ENCODE assay signal across 13 cellular contexts in the genomic region with DNA sequence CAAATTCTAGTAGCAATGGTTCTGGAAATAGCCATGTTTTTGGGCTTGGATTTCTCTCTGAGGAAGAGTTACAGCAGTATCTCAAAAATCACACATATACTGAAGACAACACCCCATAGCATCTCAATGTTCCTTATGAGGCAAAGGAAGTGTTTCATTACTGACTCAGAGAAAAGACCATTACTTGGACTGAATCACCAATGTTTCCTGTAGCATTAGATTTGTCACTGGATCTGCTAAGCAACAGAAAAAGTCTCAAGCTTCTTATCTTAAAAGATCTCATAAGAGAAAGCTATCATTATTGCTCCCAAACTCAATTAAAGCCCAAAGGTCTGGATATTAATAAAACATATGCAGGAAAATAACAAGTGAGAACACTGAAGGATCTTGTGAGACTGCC.
DNase-seq lines count a peak whose midpoint lies in the region; ATAC-seq and TF ChIP-seq lines count a peak whose summit lies in the region.
"Had no signal": no experiment of that assay in that cellular context is flagged by ENCODE, and none has a peak within 500 bp of the region (broad histone marks: within the 10 kb centered on the region; RNA-seq: fewer than 3 reads in every experiment).

No MANE protein-coding gene starts in this region.

- no peaks in the 10 kb centered on the region for H3K9me2 ChIP-seq in SK-N-SH

- H3K9ac ChIP-seq in SK-N-SH (peak overlapping the region; percentile 79), smooth muscle cell (ENCODE audit: low read depth) (peak overlapping the region; percentile 73)

- no peaks in the 10 kb centered on the region for H3K9me3 Mint-ChIP-seq in activated CD4-positive, alpha-beta T cell treated with anti-CD3 and anti-CD28 coated beads for 36 hours (ENCODE audit: low read depth)

- TF ChIP-seq RAD21 in SK-N-SH (IDR thresholded peaks at IDR 0.05; ENCODE audit: low read length): no peak

- H4K20me1 ChIP-seq in SK-N-SH (ENCODE audit: insufficient read depth): no peaks in the 10 kb centered on the region
- no peaks in the 10 kb centered on the region for H4K20me1 ChIP-seq in smooth muscle cell (ENCODE audit: low read depth)

- no peak overlapping the region for H3K4me3 ChIP-seq in SK-N-SH (ENCODE audit: low read depth in 2 of 2, low read length in 1 of 2)
- no peak overlapping the region for H3K4me3 ChIP-seq in fibroblast of mammary gland (ENCODE audit: control insufficient read depth, low read depth, low read length)
- H3K4me3 ChIP-seq in smooth muscle cell: no peak overlapping the region
- H3K4me3 ChIP-seq: tibial nerve had no signal

- H3F3A ChIP-seq in SK-N-SH (replicated peaks; ENCODE audit: insufficient read depth) (peaks cover 47% of the 10 kb centered on the region), smooth muscle cell (ENCODE audit: low read depth) (peaks cover 9% of the 10 kb centered on the region)

- H3K4me2 ChIP-seq in SK-N-SH: peak overlapping the region; percentile 43; the same call in 1 of the 2 replicates
- H3K4me2 ChIP-seq in smooth muscle cell: peak overlapping the region; percentile 51

- H2AFZ ChIP-seq in SK-N-SH (ENCODE audit: low read depth): no peak overlapping the region; the same call in 1 of the 2 replicates
- H2AFZ ChIP-seq in smooth muscle cell (ENCODE audit: low read depth): peak overlapping the region; percentile 47

- H3K27me3 ChIP-seq in SK-N-SH (ENCODE audit: insufficient read depth) (no peaks in the 10 kb centered on the region), smooth muscle cell (ENCODE audit: low read depth) (no peaks in the 10 kb centered on the region)
- H3K27me3 ChIP-seq: tibial nerve had no signal

- intact Hi-C loops in activated CD4-positive, alpha-beta T cell treated with anti-CD3 and anti-CD28 coated beads for 36 hours (cut with DNase I, micrococcal nuclease): no loop called here
- intact Hi-C loops in posterior cingulate gyrus (cut with DNase I): no loop called here

- POLR2A ChIA-PET in activated CD4-positive, alpha-beta T cell treated with anti-CD3 and anti-CD28 coated beads for 36 hours (lab: Charles Lee): no interaction called here
- POLR2A ChIA-PET in SK-N-SH (lab: Yijun Ruan, JAX): no interaction called here

- H3K27me3 Mint-ChIP-seq in activated CD4-positive, alpha-beta T cell treated with anti-CD3 and anti-CD28 coated beads for 36 hours: peaks cover 3% of the 10 kb centered on the region

- no peak for DNase-seq in activated CD4-positive, alpha-beta T cell treated with anti-CD3 and anti-CD28 coated beads for 36 hours
- no peak for DNase-seq in activated CD4-positive, alpha-beta T cell treated with anti-CD3 and anti-CD28 coated beads for 48 hours
- no peak for DNase-seq in SK-N-SH
- DNase-seq in fibroblast of mammary gland (ENCODE audit: low read depth): peak; percentile 95
- no peak for DNase-seq in smooth muscle cell (lab: John Stamatoyannopoulos, UW; ENCODE audit: unreplicated experiment)
- no peak for DNase-seq in posterior cingulate gyrus
- DNase-seq in stimulated activated naive CD4-positive, alpha-beta T cell (lab: John Stamatoyannopoulos, UW): no peak
- DNase-seq: anterior cingulate cortex, DMS53, KG1 had no signal

- H3K27ac ChIP-seq in SK-N-SH (ENCODE audit: low read depth in 2 of 2, low read length in 1 of 2): peak overlapping the region; percentile 64 to 99; a peak in 3 of 4 replicates
- peak overlapping the region; percentile 96 for H3K27ac ChIP-seq in smooth muscle cell (ENCODE audit: low read depth)
- H3K27ac ChIP-seq: 22Rv1, tibial nerve had no signal

- peaks cover 3 to 59% of the 10 kb centered on the region in 2 experiments for H3K36me3 ChIP-seq in SK-N-SH (replicated peaks in 1 of 2; ENCODE audit: control insufficient read depth in 1 of 2, insufficient read depth in 2 of 2, low read length in 1 of 2)
- H3K36me3 ChIP-seq in smooth muscle cell (ENCODE audit: low read depth): peaks cover 5% of the 10 kb centered on the region
- H3K36me3 ChIP-seq: tibial nerve had no signal

- H3K79me2 ChIP-seq in SK-N-SH (ENCODE audit: insufficient read depth): peaks cover 34% of the 10 kb centered on the region
- H3K79me2 ChIP-seq in smooth muscle cell (ENCODE audit: low read depth): no peaks in the 10 kb centered on the region

- TF ChIP-seq CTCF in SK-N-SH (IDR thresholded peaks at IDR 0.05) (no peak), fibroblast of mammary gland (conservative IDR thresholded peaks at IDR 0.05; ENCODE audit: control insufficient read depth, insufficient read depth, low read depth, low read length) (no peak), smooth muscle cell (IDR thresholded peaks at IDR 0.05; ENCODE audit: borderline replicate concordance, insufficient read depth, poor library complexity, severe bottlenecking) (no peak)

- peaks cover 3% of the 10 kb centered on the region for H3K4me1 Mint-ChIP-seq in activated CD4-positive, alpha-beta T cell treated with anti-CD3 and anti-CD28 coated beads for 36 hours

- H3K9me3 ChIP-seq in SK-N-SH (no peaks in the 10 kb centered on the region), smooth muscle cell (replicated peaks; ENCODE audit: low read depth) (no peaks in the 10 kb centered on the region)
- H3K9me3 ChIP-seq: tibial nerve had no signal

- H3K4me1 ChIP-seq in SK-N-SH (ENCODE audit: control insufficient read depth in 1 of 2, insufficient read depth in 2 of 2, low read depth in 1 of 2, low read length in 1 of 2) (peaks cover 0 to 21% of the 10 kb centered on the region in 2 experiments), smooth muscle cell (ENCODE audit: low read depth) (no peaks in the 10 kb centered on the region)
- H3K4me1 ChIP-seq: tibial nerve had no signal

- peak; percentile 47 for ATAC-seq in activated CD4-positive, alpha-beta T cell treated with anti-CD3 and anti-CD28 coated beads for 36 hours
- no peak for ATAC-seq in GM18519 (IDR thresholded peaks at IDR 0.05; ENCODE audit: low FRiP score, unreplicated experiment)

- no peak overlapping the region for H3K4me3 Mint-ChIP-seq in activated CD4-positive, alpha-beta T cell treated with anti-CD3 and anti-CD28 coated beads for 36 hours

- CTCF ChIA-PET in activated CD4-positive, alpha-beta T cell treated with anti-CD3 and anti-CD28 coated beads for 36 hours (lab: Charles Lee): no interaction called here
- CTCF ChIA-PET in SK-N-SH (lab: Yijun Ruan, JAX): no interaction called here

- H3K27ac Mint-ChIP-seq in activated CD4-positive, alpha-beta T cell treated with anti-CD3 and anti-CD28 coated beads for 36 hours: no peak overlapping the region

- H3K36me3 Mint-ChIP-seq in activated CD4-positive, alpha-beta T cell treated with anti-CD3 and anti-CD28 coated beads for 36 hours (ENCODE audit: low read depth): no peaks in the 10 kb centered on the region

- TF ChIP-seq EP300 in SK-N-SH (IDR thresholded peaks at IDR 0.05; ENCODE audit: borderline replicate concordance in 1 of 2, low read depth in 1 of 2, low read length in 1 of 2): peak in 1 of 2 experiments; percentile 98; a peak in 2 of 4 replicates

TF ChIP-seq in SK-N-SH, 30 proteins besides CTCF, POLR2A, EP300 and RAD21:
- peak; percentile 97 for TF ChIP-seq FOSL2 (IDR thresholded peaks at IDR 0.05; ENCODE audit: borderline replicate concordance, low read depth)
- TF ChIP-seq TCF12 (IDR thresholded peaks at IDR 0.05): peak; percentile 92
- TF ChIP-seq, protein P1, sequence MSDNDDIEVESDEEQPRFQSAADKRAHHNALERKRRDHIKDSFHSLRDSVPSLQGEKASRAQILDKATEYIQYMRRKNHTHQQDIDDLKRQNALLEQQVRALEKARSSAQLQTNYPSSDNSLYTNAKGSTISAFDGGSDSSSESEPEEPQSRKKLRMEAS (IDR thresholded peaks at IDR 0.05; ENCODE audit: low read depth): peak; percentile 70
- peak; percentile 92 for TF ChIP-seq JUND (IDR thresholded peaks at IDR 0.05)
- TF ChIP-seq FOXM1 (IDR thresholded peaks at IDR 0.05; ENCODE audit: low read depth): peak; percentile 93
- TF ChIP-seq PBX3 (IDR thresholded peaks at IDR 0.05): peak; percentile 84
- TF ChIP-seq GATA2 (CRISPR knock-in tag; IDR thresholded peaks at IDR 0.05): no peak
- no peak for TF ChIP-seq GABPA (IDR thresholded peaks at IDR 0.05; ENCODE audit: low read depth)
- TF ChIP-seq POLR2AphosphoS5 (IDR thresholded peaks at IDR 0.05; ENCODE audit: low read depth, low read length): peak; percentile 63; the same call in 1 of the 2 replicates
- TF ChIP-seq MXI1 (IDR thresholded peaks at IDR 0.05; ENCODE audit: low read depth, low read length): no peak
- peak; percentile 81 for TF ChIP-seq TEAD4 (IDR thresholded peaks at IDR 0.05; ENCODE audit: borderline replicate concordance, insufficient read depth)
- peak; percentile 37; the same call in 1 of the 2 replicates for TF ChIP-seq ZBTB33 (IDR thresholded peaks at IDR 0.05; ENCODE audit: borderline replicate concordance, low read depth)
- TF ChIP-seq YY1 (IDR thresholded peaks at IDR 0.05; ENCODE audit: low read depth): no peak
- TF ChIP-seq RXRA (IDR thresholded peaks at IDR 0.05; ENCODE audit: borderline replicate concordance, low read depth): peak; percentile 68; the same call in 1 of the 2 replicates
- peak; percentile 77 for TF ChIP-seq NFIC (IDR thresholded peaks at IDR 0.05; ENCODE audit: borderline replicate concordance)
